8 cellular contexts compared by ENCODE assay signal in genomic region chr9:134067904-134068741, GRCh38. TPM values are rescaled to one million over a fixed set of nuclear protein-coding genes. Genes with fewer than 3 reads are reported as not detected.
DNase-seq lines count a peak whose midpoint lies in the region; ATAC-seq and TF ChIP-seq lines count a peak whose summit lies in the region.

Gene BRD3, minus strand, starts transcription at chr9:134068026. Its CDS starts 14,549 bp downstream, at chr9:134053477.

- peak within 1 kb of the TSS; percentile 99 for H2AFZ ChIP-seq in hepatocyte

- peak within 1 kb of the TSS; percentile 94 for H3K27ac Mint-ChIP-seq in T-helper 2 cell treated with Interferon-gamma antibody and Interleukin-4, amounts not matched to agents 5 μg/mL and 100 μg/mL, for 36 hours

- whole genome bisulfite sequencing in hepatocyte (ENCODE audit: low lambda C conversion rate, missing lambda C conversion rate), result under 1% methylated on average over 59 of the region's 131 CpGs

- ATAC-seq in GM18498 (IDR thresholded peaks at IDR 0.05; ENCODE audit: unreplicated experiment), result peak; percentile 74
- ATAC-seq in HG02852 (IDR thresholded peaks at IDR 0.05; ENCODE audit: unreplicated experiment), result peak; percentile 67

- peaks cover 40% of the 10 kb centered on the region for H3K79me2 ChIP-seq in hepatocyte

- TF ChIP-seq CTCF in ascending aorta (IDR thresholded peaks at IDR 0.05), result no peak
- no peak for TF ChIP-seq CTCF in hepatocyte (IDR thresholded peaks at IDR 0.05; ENCODE audit: poor library complexity)
- no peak for TF ChIP-seq CTCF in retinal pigment epithelial cell (conservative IDR thresholded peaks at IDR 0.05; ENCODE audit: low read depth, low read length)

- intact Hi-C loops in ascending aorta (cut with DNase I), result loop anchor here (1.0 to 2.0 kb wide), 4 partner anchors 43 to 375 kb away; partner anchors contain the start of gene BRD3OS

- H3K9me3 ChIP-seq in ascending aorta, result no peaks in the 10 kb centered on the region
- no peaks in the 10 kb centered on the region for H3K9me3 ChIP-seq in hepatocyte (ENCODE audit: low read depth)

- H3K36me3 Mint-ChIP-seq in T-helper 2 cell treated with Interferon-gamma antibody and Interleukin-4, amounts not matched to agents 5 μg/mL and 100 μg/mL, for 36 hours (ENCODE audit: low read depth), result peaks cover 5% of the 10 kb centered on the region

- peak within 1 kb of the TSS; percentile 89 to 99 for H3K27ac ChIP-seq in ascending aorta
- H3K27ac ChIP-seq in hepatocyte, result peak within 1 kb of the TSS; percentile 99

- H3K4me2 ChIP-seq in hepatocyte, result peak within 1 kb of the TSS; percentile 98

- peak within 1 kb of the TSS; percentile 93 for H3K4me3 Mint-ChIP-seq in T-helper 2 cell treated with Interferon-gamma antibody and Interleukin-4, amounts not matched to agents 5 μg/mL and 100 μg/mL, for 36 hours

- no peaks in the 10 kb centered on the region for H3K9me3 Mint-ChIP-seq in T-helper 2 cell treated with Interferon-gamma antibody and Interleukin-4, amounts not matched to agents 5 μg/mL and 100 μg/mL, for 36 hours

- H4K20me1 ChIP-seq in hepatocyte (ENCODE audit: insufficient read depth, poor library complexity, severe bottlenecking), result peaks cover 38% of the 10 kb centered on the region

- H3K27me3 ChIP-seq in ascending aorta (no peaks in the 10 kb centered on the region), hepatocyte (peaks cover 12% of the 10 kb centered on the region)

- peaks cover 26% of the 10 kb centered on the region for H3K27me3 Mint-ChIP-seq in T-helper 2 cell treated with Interferon-gamma antibody and Interleukin-4, amounts not matched to agents 5 μg/mL and 100 μg/mL, for 36 hours (ENCODE audit: low read depth)

- H3K4me3 ChIP-seq in ascending aorta (peak within 1 kb of the TSS; percentile 98), hepatocyte (peak within 1 kb of the TSS; percentile 100), retinal pigment epithelial cell (ENCODE audit: low read length) (peak within 1 kb of the TSS; percentile 90)

- DNase-seq in NCI-H146 (lab: John Stamatoyannopoulos, UW) (peak; percentile 84), ascending aorta (ENCODE audit: low spot score in 2 of 2) (peak in 1 of 2 donors; percentile 91), hepatocyte (ENCODE audit: low spot score) (peak; percentile 97), retinal pigment epithelial cell (ENCODE audit: low read depth) (no peak), GOT3 (lab: John Stamatoyannopoulos, UW) (no peak)
- peak; percentile 85 for DNase-seq in T-helper 2 cell treated with Interferon-gamma antibody and Interleukin-4, amounts not matched to agents 5 μg/mL and 100 μg/mL, for 36 hours (ENCODE audit: low spot score)

- H3K9me2 ChIP-seq in hepatocyte (replicated peaks; ENCODE audit: insufficient read depth), result no peaks in the 10 kb centered on the region

- H3K36me3 ChIP-seq in ascending aorta (no peaks in the 10 kb centered on the region), hepatocyte (replicated peaks; ENCODE audit: insufficient read depth, low read depth) (no peaks in the 10 kb centered on the region)

- peaks cover 14% of the 10 kb centered on the region for H3K4me1 Mint-ChIP-seq in T-helper 2 cell treated with Interferon-gamma antibody and Interleukin-4, amounts not matched to agents 5 μg/mL and 100 μg/mL, for 36 hours (ENCODE audit: low read depth)

- H3K4me1 ChIP-seq in ascending aorta (peaks cover 3 to 16% of the 10 kb centered on the region in 2 donors), hepatocyte (ENCODE audit: insufficient read depth) (peaks cover 4% of the 10 kb centered on the region)

RNA-seq across cellular contexts. Expression of gene BRD3, which starts in this region (rescaled TPM):
- total RNA-seq in ascending aorta, result 32.0 TPM
- total RNA-seq in hepatocyte, result 9.0 and 14.8 TPM in 2 replicates
- polyA plus RNA-seq in hepatocyte, result 25.7 and 29.6 TPM in 2 replicates

Comparison
In these comparisons a context has a peak if more than half of its experiments do, and no peak if none do; other contexts are left out.
1. DNase-seq: peak in NCI-H146 (single experiment), T-helper 2 cell treated with Interferon-gamma antibody and Interleukin-4, amounts not matched to agents 5 μg/mL and 100 μg/mL, for 36 hours (single experiment) and hepatocyte (single experiment); none in retinal pigment epithelial cell (single experiment) and GOT3 (single experiment).
2. Peak in every context shown above with its lines, with median percentiles within 50 percentile points of each other: H3K4me3 ChIP-seq.